ENCODE assay signal across 23 cellular contexts in genomic region chr18:55795101-55795669, GRCh38.
DNase-seq lines count a peak whose midpoint lies in the region; ATAC-seq and TF ChIP-seq lines count a peak whose summit lies in the region.
"Had no signal": no experiment of that assay in that cellular context is flagged by ENCODE, and none has a peak within 500 bp of the region (broad histone marks: within the 10 kb centered on the region; RNA-seq: fewer than 3 reads in every experiment).

No MANE protein-coding gene starts in this region.

- H3K4me3 ChIP-seq in heart left ventricle, result peak overlapping the region in 9 of 12 donors; percentile 8 to 41 (median 27)
- H3K4me3 ChIP-seq: HAP-1, tibial artery had no signal

- peaks cover 0 to 4% (median 0%) of the 10 kb centered on the region in 12 donors for H3K9me3 ChIP-seq in heart left ventricle
- H3K9me3 ChIP-seq: HAP-1, tibial artery had no signal

- H3K4me3 Mint-ChIP-seq in osteocyte (ENCODE audit: unreplicated experiment), result no peak overlapping the region
- H3K4me3 Mint-ChIP-seq: activated CD8-positive, alpha-beta T cell treated with anti-CD3 and anti-CD28 coated beads for 36 hours; activated naive CD8-positive, alpha-beta T cell treated with anti-CD3 and anti-CD28 coated beads for 36 hours; CD4-positive, alpha-beta memory T cell had no signal

- H3K36me3 ChIP-seq in heart left ventricle, result no peaks in the 10 kb centered on the region
- H3K36me3 ChIP-seq: HAP-1, tibial artery had no signal

- ATAC-seq in Right ventricle myocardium inferior, result peak; percentile 20
- no peak for ATAC-seq in left cardiac atrium
- peak in 3 of 4 donors; percentile 16 to 60 (median 31) for ATAC-seq in heart left ventricle
- ATAC-seq: activated CD8-positive, alpha-beta T cell treated with anti-CD3 and anti-CD28 coated beads for 36 hours had no signal

- no peak for TF ChIP-seq POLR2A in heart left ventricle (IDR thresholded peaks at IDR 0.05)

- H3K27ac Mint-ChIP-seq in osteocyte (ENCODE audit: unreplicated experiment), result peak overlapping the region; percentile 68
- H3K27ac Mint-ChIP-seq: activated CD8-positive, alpha-beta T cell treated with anti-CD3 and anti-CD28 coated beads for 36 hours; activated naive CD8-positive, alpha-beta T cell treated with anti-CD3 and anti-CD28 coated beads for 36 hours; CD4-positive, alpha-beta memory T cell had no signal

- H3K27ac ChIP-seq in heart left ventricle, result peak overlapping the region; percentile 12 to 86 (median 64)
- H3K27ac ChIP-seq: tibial artery had no signal

- no peak for DNase-seq in Right ventricle myocardium inferior (ENCODE audit: missing footprints)
- DNase-seq in left cardiac atrium, result no peak
- DNase-seq in heart left ventricle, result no peak
- DNase-seq in osteocyte (ENCODE audit: extremely low spot score, unreplicated experiment), result no peak
- no peak for DNase-seq in UCSD-AML1 (lab: John Stamatoyannopoulos, UW; ENCODE audit: unreplicated experiment)
- no peak for DNase-seq in C1 segment of cervical spinal cord (lab: John Stamatoyannopoulos, UW)
- DNase-seq in KG1 (lab: John Stamatoyannopoulos, UW), result no peak
- no peak for DNase-seq in activated CD4-positive, alpha-beta T cell treated with anti-CD3 and anti-CD28 coated beads, Interleukin-2, amount 50 U/mL, for 4 hours
- DNase-seq: 8988T; activated CD8-positive, alpha-beta T cell treated with anti-CD3 and anti-CD28 coated beads for 36 hours; activated naive CD8-positive, alpha-beta T cell treated with anti-CD3 and anti-CD28 coated beads for 36 hours; activated T-cell treated with anti-CD3 and anti-CD28 coated beads, Interleukin-2, amount 50 U/mL, for 48 hours; caudate nucleus; CD4-positive, alpha-beta memory T cell; DMS79; effector memory CD4-positive, alpha-beta T cell; foreskin melanocyte; NCI-H187 treated with DMSO at 0.1 percent for 48 hours; NCI-H524 treated with DMSO at 0.1 percent for 48 hours; stimulated activated CD4-positive, alpha-beta T cell treated with anti-CD3 and anti-CD28 coated beads, Interleukin-4, amount 100 ng/mL, for 24 hours; stimulated activated CD8-positive, alpha-beta memory T cell treated with anti-CD3 and anti-CD28 coated beads, Interleukin-4, amount 100 ng/mL, for 48 hours; tibial artery had no signal

- no peaks in the 10 kb centered on the region for H3K36me3 Mint-ChIP-seq in osteocyte (ENCODE audit: unreplicated experiment)
- H3K36me3 Mint-ChIP-seq: activated naive CD8-positive, alpha-beta T cell treated with anti-CD3 and anti-CD28 coated beads for 36 hours; CD4-positive, alpha-beta memory T cell had no signal

- no peaks in the 10 kb centered on the region for H3K27me3 ChIP-seq in heart left ventricle
- H3K27me3 ChIP-seq: tibial artery had no signal

- TF ChIP-seq CTCF in heart left ventricle (IDR thresholded peaks at IDR 0.05), result no peak
- TF ChIP-seq CTCF in osteocyte (IDR thresholded peaks at IDR 0.05), result no peak

- peaks cover 0 to 21% (median 4%) of the 10 kb centered on the region in 12 donors for H3K4me1 ChIP-seq in heart left ventricle
- H3K4me1 ChIP-seq: HAP-1, tibial artery had no signal

- intact Hi-C loops in Right ventricle myocardium inferior (cut with DNase I), result loop anchor here (10.0 kb wide), 1 partner anchor 200 kb away; no protein-coding TSS in a partner anchor
- intact Hi-C loops in left cardiac atrium (cut with DNase I), result loop anchor here in 1 of 2 donors (10.0 kb wide), 1 partner anchor 780 kb away; no protein-coding TSS in a partner anchor
- intact Hi-C loops in heart left ventricle (cut with DNase I), result loop anchor here in 1 of 10 donors (10.0 kb wide), 1 partner anchor 60 kb away; no protein-coding TSS in a partner anchor

- WGBS in heart left ventricle, 4 donors, result 62 to 68% (median 68%) methylated on average over 2 of the region's 2 CpGs

- peaks cover 4% of the 10 kb centered on the region for H3K9me3 Mint-ChIP-seq in osteocyte (ENCODE audit: unreplicated experiment)
- H3K9me3 Mint-ChIP-seq: activated CD8-positive, alpha-beta T cell treated with anti-CD3 and anti-CD28 coated beads for 36 hours had no signal

- no peaks in the 10 kb centered on the region for H3K27me3 Mint-ChIP-seq in osteocyte (ENCODE audit: unreplicated experiment)
- H3K27me3 Mint-ChIP-seq: activated CD8-positive, alpha-beta T cell treated with anti-CD3 and anti-CD28 coated beads for 36 hours; CD4-positive, alpha-beta memory T cell had no signal

- H3K4me1 Mint-ChIP-seq in osteocyte (ENCODE audit: unreplicated experiment), result peaks cover 26% of the 10 kb centered on the region
- H3K4me1 Mint-ChIP-seq: activated naive CD8-positive, alpha-beta T cell treated with anti-CD3 and anti-CD28 coated beads for 36 hours; CD4-positive, alpha-beta memory T cell had no signal

Comparison
In these comparisons a context has a peak if more than half of its experiments do, and no peak if none do; other contexts are left out.
1. ATAC-seq: peak in Right ventricle myocardium inferior (single experiment) and heart left ventricle (3 of 4); none in left cardiac atrium (0 of 2).